Comparison of ENCODE assay signal across 1 cellular context in the genomic region with DNA sequence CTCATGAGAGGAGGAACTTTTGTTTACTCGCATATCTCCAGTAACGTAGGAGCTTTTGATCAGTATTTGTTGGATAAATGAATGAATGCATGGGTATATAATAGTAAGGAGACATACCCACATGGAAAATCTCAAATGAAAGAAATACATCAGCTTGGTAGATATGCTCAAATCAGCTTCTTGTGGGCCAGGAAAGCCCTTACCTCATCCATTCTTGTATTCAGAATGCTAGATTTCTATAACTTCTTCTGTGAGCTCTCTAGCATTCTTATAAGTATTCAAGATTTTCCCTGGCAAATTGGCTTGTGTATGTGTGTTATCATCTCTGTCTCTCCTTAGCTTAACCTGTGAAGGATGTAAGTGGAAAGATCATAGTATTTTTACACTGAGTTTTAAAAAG.
TF ChIP-seq lines count a peak whose summit lies in the region.

No MANE protein-coding gene starts in this region.

TF ChIP-seq in HepG2, 621 proteins besides CTCF, POLR2A, EP300 and RAD21 (continued from another document):
- no peak for TF ChIP-seq MEIS1 (CRISPR knock-in tag; IDR thresholded peaks at IDR 0.05; ENCODE audit: borderline replicate concordance)
